17 cellular contexts compared by ENCODE assay signal in the genomic region with DNA sequence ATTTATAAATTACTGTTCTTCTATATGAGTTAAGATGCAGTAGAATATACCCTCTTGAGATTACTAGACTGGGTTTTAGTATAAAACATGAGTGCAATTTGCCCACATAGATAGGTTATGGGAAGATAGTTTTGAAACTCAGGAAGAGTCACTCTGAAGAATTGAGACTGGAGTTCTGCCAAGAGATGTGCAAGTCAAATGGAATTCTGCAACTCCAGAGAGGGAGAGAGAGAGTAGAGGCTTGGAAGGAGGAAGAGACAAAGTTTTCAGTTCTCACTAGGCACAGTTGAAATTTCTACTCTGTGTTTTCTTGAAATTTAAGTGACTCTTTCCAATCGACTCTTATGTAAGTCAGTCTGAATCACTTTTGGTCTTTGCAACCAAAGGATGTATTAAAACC.
DNase-seq lines count a peak whose midpoint lies in the region; ATAC-seq lines count a peak whose summit lies in the region.
"Had no signal": no experiment of that assay in that cellular context is flagged by ENCODE, and none has a peak within 500 bp of the region (broad histone marks: within the 10 kb centered on the region; RNA-seq: fewer than 3 reads in every experiment).

No MANE protein-coding gene starts in this region.

- intact Hi-C loops in Right ventricle myocardium inferior (cut with DNase I), result no loop called here

- DNase-seq in DMS53 (lab: John Stamatoyannopoulos, UW) (peak; percentile 47), NCI-H446 treated with DMSO at 0.1 percent for 48 hours (lab: John Stamatoyannopoulos, UW) (peak; percentile 58), epithelial cell of prostate (ENCODE audit: low read depth, low spot score) (peak; percentile 3), non-pigmented ciliary epithelial cell (ENCODE audit: low read depth) (peak; percentile 60), Right ventricle myocardium inferior (ENCODE audit: missing footprints) (no peak)
- no peak for DNase-seq in stimulated activated naive CD4-positive, alpha-beta T cell (lab: John Stamatoyannopoulos, UW)
- DNase-seq: Caco-2; islet precursor cell; NCI-H2171; Peyer's patch; stimulated activated CD4-positive, alpha-beta T cell treated with anti-CD3 and anti-CD28 coated beads, Interleukin-2, amount 100 ng/mL, for 24 hours; stimulated activated naive B cell treated with anti-CD40 and anti-IgM and Interleukin-4, amounts not matched to agents 10 μg/mL and 1 μg/mL and 100 μg/mL, for 72 hours had no signal

- H3K27ac ChIP-seq in epithelial cell of prostate, result peak overlapping the region; percentile 56
- H3K27ac ChIP-seq: ascending aorta, KMS-11, Peyer's patch, VCaP had no signal

- ATAC-seq in GM18858 (IDR thresholded peaks at IDR 0.05; ENCODE audit: unreplicated experiment) (no peak), Right ventricle myocardium inferior (no peak), HG02852 (IDR thresholded peaks at IDR 0.05; ENCODE audit: unreplicated experiment) (no peak)
- ATAC-seq: stimulated activated naive B cell treated with anti-CD40 and anti-IgM and Interleukin-4, amounts not matched to agents 10 μg/mL and 1 μg/mL and 100 μg/mL, for 72 hours had no signal

Comparison
In these comparisons a context has a peak if more than half of its experiments do, and no peak if none do; other contexts are left out.
1. DNase-seq: peak in DMS53 (single experiment), NCI-H446 treated with DMSO at 0.1 percent for 48 hours (single experiment), epithelial cell of prostate (single experiment) and non-pigmented ciliary epithelial cell (single experiment); none in stimulated activated naive CD4-positive, alpha-beta T cell (0 of 6) and Right ventricle myocardium inferior (single experiment).